In genomic region chr1:202135221-202135721, GRCh38 we compare ENCODE assay signal across 8 cellular contexts. TPM values are rescaled to one million over a fixed set of nuclear protein-coding genes. Genes with fewer than 3 reads are reported as not detected.
DNase-seq lines count a peak whose midpoint lies in the region; ATAC-seq and TF ChIP-seq lines count a peak whose summit lies in the region.

No MANE protein-coding gene starts in this region.

- CTCF ChIA-PET in activated naive CD4-positive, alpha-beta T cell treated with anti-CD3 and anti-CD28 coated beads, Interleukin-2, amount 10 ng/mL, durations not matched to agents 7 days and 5 days (lab: Charles Lee) = interaction anchor here (0.7 to 2.6 kb wide), 19 partner anchors 8 to 872 kb away, joined by 3 to 32 read pairs (median 5); partner anchors contain the start of genes ELF3, PTPN7 and TMEM183A

- no peaks in the 10 kb centered on the region for H3K27me3 Mint-ChIP-seq in activated naive CD4-positive, alpha-beta T cell treated with anti-CD3 and anti-CD28 coated beads, Interleukin-2, amount 10 ng/mL, durations not matched to agents 7 days and 5 days
- H3K27me3 Mint-ChIP-seq in osteocyte (ENCODE audit: unreplicated experiment) = no peaks in the 10 kb centered on the region

- peak; percentile 63 for ATAC-seq in GM18868 (IDR thresholded peaks at IDR 0.05; ENCODE audit: unreplicated experiment)

- H3K4me1 Mint-ChIP-seq in activated naive CD4-positive, alpha-beta T cell treated with anti-CD3 and anti-CD28 coated beads, Interleukin-2, amount 10 ng/mL, durations not matched to agents 7 days and 5 days = peaks cover 7% of the 10 kb centered on the region
- no peaks in the 10 kb centered on the region for H3K4me1 Mint-ChIP-seq in osteocyte (ENCODE audit: unreplicated experiment)

- no peaks in the 10 kb centered on the region for H3K9me3 Mint-ChIP-seq in activated naive CD4-positive, alpha-beta T cell treated with anti-CD3 and anti-CD28 coated beads, Interleukin-2, amount 10 ng/mL, durations not matched to agents 7 days and 5 days
- H3K9me3 Mint-ChIP-seq in osteocyte (ENCODE audit: unreplicated experiment) = no peaks in the 10 kb centered on the region

- peak; percentile 88 for TF ChIP-seq CTCF in osteocyte (IDR thresholded peaks at IDR 0.05)
- no peak for TF ChIP-seq CTCF in lower leg skin (IDR thresholded peaks at IDR 0.05)

- WGBS in lower leg skin, 2 donors = 29 to 31% methylated on average over 15 of the region's 15 CpGs

- no peak overlapping the region for H3K4me3 Mint-ChIP-seq in activated naive CD4-positive, alpha-beta T cell treated with anti-CD3 and anti-CD28 coated beads, Interleukin-2, amount 10 ng/mL, durations not matched to agents 7 days and 5 days
- no peak overlapping the region for H3K4me3 Mint-ChIP-seq in osteocyte (ENCODE audit: unreplicated experiment)

- no peak overlapping the region for H3K27ac Mint-ChIP-seq in activated naive CD4-positive, alpha-beta T cell treated with anti-CD3 and anti-CD28 coated beads, Interleukin-2, amount 10 ng/mL, durations not matched to agents 7 days and 5 days
- H3K27ac Mint-ChIP-seq in osteocyte (ENCODE audit: unreplicated experiment) = no peak overlapping the region

- H3K36me3 Mint-ChIP-seq in activated naive CD4-positive, alpha-beta T cell treated with anti-CD3 and anti-CD28 coated beads, Interleukin-2, amount 10 ng/mL, durations not matched to agents 7 days and 5 days = peaks cover 19% of the 10 kb centered on the region
- peaks cover 14% of the 10 kb centered on the region for H3K36me3 Mint-ChIP-seq in osteocyte (ENCODE audit: unreplicated experiment)

- H3K4me3 ChIP-seq in lower leg skin (ENCODE audit: low read depth, poor library complexity, severe bottlenecking) = no peak overlapping the region

- DNase-seq in AG20443 (ENCODE audit: low spot score) (peak; percentile 92), LoVo (ENCODE audit: low spot score) (peak; percentile 67), RPMI8226 (peak; percentile 76), glomerular visceral epithelial cell (ENCODE audit: extremely low spot score) (peak; percentile 68), osteocyte (ENCODE audit: extremely low spot score, unreplicated experiment) (no peak), lower leg skin (ENCODE audit: low spot score in 2 of 2) (no peak)
- peak; percentile 61 for DNase-seq in activated naive CD4-positive, alpha-beta T cell treated with anti-CD3 and anti-CD28 coated beads, Interleukin-2, amount 10 ng/mL, durations not matched to agents 7 days and 5 days

- intact Hi-C loops in lower leg skin (cut with DNase I; ENCODE audit: low total_unique reads) = no loop called here

- TF ChIP-seq POLR2A in lower leg skin (IDR thresholded peaks at IDR 0.05) = no peak

RNA-seq across cellular contexts. Expression of gene ARL8A, which starts 9.3 kb away (rescaled TPM):
- 75.8 and 86.4 TPM in 2 replicates for total RNA-seq in osteocyte
- total RNA-seq in lower leg skin = 10 to 100 TPM; 36.5 to 68.4 (median 41.3) TPM

RNA-seq across cellular contexts. Expression of gene GPR37L1, which starts 12.6 kb away (rescaled TPM):
- total RNA-seq in osteocyte = not detected in 2 replicates
- total RNA-seq in lower leg skin = under 1 TPM in 2 of 4 donors, not detected in 2; 0.02 to 0.06 TPM

RNA-seq across cellular contexts. Expression of gene PTPN7, which starts 25.1 kb away (rescaled TPM):
- not detected in 2 replicates for total RNA-seq in osteocyte
- total RNA-seq in lower leg skin = 1 to 10 TPM; 1.6 to 2.4 (median 2.2) TPM

RNA-seq across cellular contexts. Expression of gene LGR6, which starts 58.3 kb away (rescaled TPM):
- total RNA-seq in osteocyte = 9.4 and 9.9 TPM in 2 replicates
- 1 to 10 TPM in 2 of 4 donors, under 1 TPM in 2; 0.39 to 4.4 (median 1.8) TPM for total RNA-seq in lower leg skin

Comparison
In these comparisons a context has a peak if more than half of its experiments do, and no peak if none do; other contexts are left out.
1. DNase-seq: peak in AG20443 (single experiment), LoVo (single experiment), RPMI8226 (single experiment), activated naive CD4-positive, alpha-beta T cell treated with anti-CD3 and anti-CD28 coated beads, Interleukin-2, amount 10 ng/mL, durations not matched to agents 7 days and 5 days (single experiment) and glomerular visceral epithelial cell (single experiment); none in osteocyte (single experiment) and lower leg skin (0 of 2).